ENCODE assay signal across 4 cellular contexts in the genomic region with DNA sequence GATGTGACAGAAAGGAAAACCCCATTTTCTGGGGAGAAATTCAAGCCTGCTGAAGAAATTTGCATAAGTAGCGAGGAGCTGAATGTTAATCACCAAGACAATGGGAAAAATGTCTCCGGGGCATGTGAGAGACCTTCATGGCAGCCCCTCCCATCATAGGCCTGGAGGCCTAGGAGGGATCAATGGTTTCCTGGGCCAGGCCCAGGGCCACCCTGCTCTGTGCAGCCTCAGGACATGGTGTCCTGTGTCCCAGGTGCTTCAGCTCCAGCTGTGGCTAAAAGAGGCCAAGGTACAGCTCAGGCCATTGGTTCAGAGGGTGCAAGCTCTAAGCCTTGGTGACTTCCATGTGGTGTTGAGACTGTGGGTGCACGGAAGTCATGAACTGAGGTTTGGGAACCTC.
"Had no signal": no experiment of that assay in that cellular context is flagged by ENCODE, and none has a peak within 500 bp of the region (broad histone marks: within the 10 kb centered on the region; RNA-seq: fewer than 3 reads in every experiment).

No MANE protein-coding gene starts in this region.

- H3K4me3 ChIP-seq: K562 had no signal

- H3K27ac ChIP-seq: HL-60, KMS-11 had no signal

- ATAC-seq: HepG2, K562 had no signal
